14 cellular contexts compared by ENCODE assay signal in the genomic region with DNA sequence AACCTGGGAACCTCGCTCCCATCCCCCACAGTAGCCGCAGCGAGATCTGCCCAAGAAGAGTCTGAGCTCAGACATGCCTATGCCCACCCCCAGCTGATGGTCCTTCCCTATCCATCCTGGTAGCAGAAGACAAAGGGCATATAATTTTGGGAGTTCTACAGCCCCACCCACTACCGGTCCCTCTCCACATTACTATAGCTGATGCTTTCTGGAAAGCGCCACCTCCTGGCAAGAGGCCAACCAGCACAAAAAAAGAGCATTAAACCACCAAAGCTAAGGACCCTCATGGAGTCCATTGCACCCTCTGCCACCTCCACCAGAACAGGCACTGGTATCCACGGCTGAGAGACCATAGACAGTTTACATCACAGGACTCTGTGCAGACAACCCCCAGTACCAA.
DNase-seq lines count a peak whose midpoint lies in the region; ATAC-seq and TF ChIP-seq lines count a peak whose summit lies in the region.
"Had no signal": no experiment of that assay in that cellular context is flagged by ENCODE, and none has a peak within 500 bp of the region (broad histone marks: within the 10 kb centered on the region; RNA-seq: fewer than 3 reads in every experiment).

No MANE protein-coding gene starts in this region.

- H3K18ac ChIP-seq in mesendoderm (ENCODE audit: low read length) = no peak overlapping the region

- H3K4me3 ChIP-seq in HEK293 (ENCODE audit: low read depth, low read length) (no peak overlapping the region), mesendoderm (ENCODE audit: low read length) (no peak overlapping the region), gastrocnemius medialis (no peak overlapping the region)

- no peaks in the 10 kb centered on the region for H3K9me3 ChIP-seq in HEK293 (ENCODE audit: control insufficient read depth, insufficient read depth, low read depth, low read length)
- H3K9me3 ChIP-seq in gastrocnemius medialis = no peaks in the 10 kb centered on the region

- H2BK5ac ChIP-seq in mesendoderm (ENCODE audit: low read length) = no peak overlapping the region

- intact Hi-C loops in gastrocnemius medialis (cut with DNase I; ENCODE audit: low total_unique reads) = no loop called here

- H3K36me3 ChIP-seq in HEK293 (ENCODE audit: control insufficient read depth in 2 of 2, insufficient read depth in 1 of 2, low read length in 2 of 2) = no peaks in the 10 kb centered on the region
- H3K36me3 ChIP-seq in mesendoderm (ENCODE audit: control insufficient read depth, insufficient read depth, low read length) = no peaks in the 10 kb centered on the region
- H3K36me3 ChIP-seq in gastrocnemius medialis = no peaks in the 10 kb centered on the region

- H3K27me3 Mint-ChIP-seq in natural killer cell treated with Interleukin-12 subunit alpha and Interleukin-12 subunit beta and Interleukin-15 and Interleukin-18, amount 100 ng/mL, for 72 hours = peaks cover 40 to 51% of the 10 kb centered on the region in 2 donors

- no peak overlapping the region for H3K56ac ChIP-seq in mesendoderm (ENCODE audit: low read length)

- H3K4me1 Mint-ChIP-seq in natural killer cell treated with Interleukin-12 subunit alpha and Interleukin-12 subunit beta and Interleukin-15 and Interleukin-18, amount 100 ng/mL, for 72 hours (ENCODE audit: low read depth in 2 of 2) = no peaks in the 10 kb centered on the region
- H3K4me1 Mint-ChIP-seq: activated T-helper 17 cell treated with anti-CD3 and anti-CD28 coated beads, Interleukin-2, amount 50 U/mL, for 72 hours; memory B cell had no signal

- no peak overlapping the region for H4K8ac ChIP-seq in mesendoderm (ENCODE audit: low read depth, low read length)

- H3K36me3 Mint-ChIP-seq in natural killer cell treated with Interleukin-12 subunit alpha and Interleukin-12 subunit beta and Interleukin-15 and Interleukin-18, amount 100 ng/mL, for 72 hours = peaks cover 4% of the 10 kb centered on the region
- H3K36me3 Mint-ChIP-seq: memory B cell had no signal

- no peak overlapping the region for H3K4me2 ChIP-seq in mesendoderm (ENCODE audit: low read length)

- H2BK120ac ChIP-seq in mesendoderm (ENCODE audit: low read depth, low read length) = no peak overlapping the region

- no peaks in the 10 kb centered on the region for H3K79me1 ChIP-seq in mesendoderm (ENCODE audit: low read length)

- no peak for TF ChIP-seq POLR2A in gastrocnemius medialis (IDR thresholded peaks at IDR 0.05)

- WGBS in mesendoderm (ENCODE audit: extremely low coverage, insufficient coverage, low lambda C conversion rate) = no CpG with 5 or more reads among the region's 6 CpGs

- H3K9ac ChIP-seq in mesendoderm (ENCODE audit: low read length) = no peak overlapping the region

- in situ Hi-C loops in gastrocnemius medialis (cut with MboI; ENCODE audit: low sequenced_read_pairs in 4 of 4) = no loop called here

- H3K27ac Mint-ChIP-seq in natural killer cell treated with Interleukin-12 subunit alpha and Interleukin-12 subunit beta and Interleukin-15 and Interleukin-18, amount 100 ng/mL, for 72 hours = no peak overlapping the region
- H3K27ac Mint-ChIP-seq: activated T-helper 17 cell treated with anti-CD3 and anti-CD28 coated beads, Interleukin-2, amount 50 U/mL, for 72 hours; memory B cell; T-helper 1 cell treated with Interleukin-12 subunit alpha and Interleukin-12 subunit beta and Interleukin-4 antibody, amounts not matched to agents 30 μg/mL and 1 μg/mL, for 36 hours had no signal

- H2AK5ac ChIP-seq in mesendoderm (ENCODE audit: low read length) = no peak overlapping the region

- CTCF ChIA-PET in HEK293 (lab: Yijun Ruan, JAX) = interaction anchor here (0.6 to 1.6 kb wide), 8 partner anchors 9 to 69 kb away, joined by 3 to 10 read pairs (median 4); no protein-coding TSS in a partner anchor

- no peaks in the 10 kb centered on the region for H3K4me1 ChIP-seq in HEK293 (ENCODE audit: control insufficient read depth, insufficient read depth, low read length)
- no peaks in the 10 kb centered on the region for H3K4me1 ChIP-seq in mesendoderm (ENCODE audit: control insufficient read depth, low read depth, low read length)
- peaks cover 4 to 18% of the 10 kb centered on the region in 2 donors for H3K4me1 ChIP-seq in gastrocnemius medialis

- TF ChIP-seq CTCF in HEK293 (tag by site-specific recombination; IDR thresholded peaks at IDR 0.05) (0 out of 2 replicates have a peak, but pooled peaks have one; percentile 16), gastrocnemius medialis (IDR thresholded peaks at IDR 0.05 in 4 of 5, conservative IDR thresholded peaks at IDR 0.05 in 1 of 5) (no peak)

- H4K5ac ChIP-seq in mesendoderm (ENCODE audit: low read length) = no peak overlapping the region

- peak; percentile 20 for DNase-seq in NCI-H748 (lab: John Stamatoyannopoulos, UW; ENCODE audit: unreplicated experiment)
- DNase-seq in NCI-H748 treated with DMSO at 0.1 percent for 48 hours (lab: John Stamatoyannopoulos, UW) = no peak
- peak; percentile 37 for DNase-seq in UCSD-AML1 (lab: John Stamatoyannopoulos, UW; ENCODE audit: unreplicated experiment)
- peak; percentile 53 for DNase-seq in mesendoderm
- no peak for DNase-seq in natural killer cell treated with Interleukin-12 subunit alpha and Interleukin-12 subunit beta and Interleukin-15 and Interleukin-18, amount 100 ng/mL, for 72 hours (ENCODE audit: low spot score)
- DNase-seq in gastrocnemius medialis = no peak
- DNase-seq: ACHN, cortex of kidney, EL had no signal

- POLR2A ChIA-PET in HEK293 (lab: Yijun Ruan, JAX) = no interaction called here

- H3K23ac ChIP-seq in mesendoderm (ENCODE audit: low read length) = no peak overlapping the region

- H2BK15ac ChIP-seq in mesendoderm (replicated peaks; ENCODE audit: low read depth) = no peak overlapping the region

- H3K27ac ChIP-seq in HEK293 (ENCODE audit: extremely low read depth, low read depth, low read length) = no peak overlapping the region
- no peak overlapping the region for H3K27ac ChIP-seq in mesendoderm (ENCODE audit: low read depth, low read length)
- H3K27ac ChIP-seq in gastrocnemius medialis = no peak overlapping the region

- no peak overlapping the region for H3K4ac ChIP-seq in mesendoderm (ENCODE audit: low read depth, low read length)

- ATAC-seq in GM18858 (IDR thresholded peaks at IDR 0.05; ENCODE audit: unreplicated experiment) (no peak), gastrocnemius medialis (no peak)
- no peak for ATAC-seq in natural killer cell treated with Interleukin-12 subunit alpha and Interleukin-12 subunit beta and Interleukin-15 and Interleukin-18, amount 100 ng/mL, for 72 hours
- ATAC-seq: activated T-helper 17 cell treated with anti-CD3 and anti-CD28 coated beads, Interleukin-2, amount 50 U/mL, for 72 hours had no signal

- no peak overlapping the region for H3K4me3 Mint-ChIP-seq in natural killer cell treated with Interleukin-12 subunit alpha and Interleukin-12 subunit beta and Interleukin-15 and Interleukin-18, amount 100 ng/mL, for 72 hours
- H3K4me3 Mint-ChIP-seq: activated T-helper 17 cell treated with anti-CD3 and anti-CD28 coated beads, Interleukin-2, amount 50 U/mL, for 72 hours; memory B cell; T-helper 1 cell treated with Interleukin-12 subunit alpha and Interleukin-12 subunit beta and Interleukin-4 antibody, amounts not matched to agents 30 μg/mL and 1 μg/mL, for 36 hours had no signal

- H3K79me2 ChIP-seq in mesendoderm (ENCODE audit: control insufficient read depth, insufficient read depth, low read length) = no peaks in the 10 kb centered on the region

- H3K27me3 ChIP-seq in mesendoderm (ENCODE audit: insufficient read depth, low read length, poor library complexity) (no peaks in the 10 kb centered on the region), gastrocnemius medialis (no peaks in the 10 kb centered on the region)

- no peaks in the 10 kb centered on the region for H3K9me3 Mint-ChIP-seq in natural killer cell treated with Interleukin-12 subunit alpha and Interleukin-12 subunit beta and Interleukin-15 and Interleukin-18, amount 100 ng/mL, for 72 hours
- H3K9me3 Mint-ChIP-seq: T-helper 1 cell treated with Interleukin-12 subunit alpha and Interleukin-12 subunit beta and Interleukin-4 antibody, amounts not matched to agents 30 μg/mL and 1 μg/mL, for 36 hours had no signal

TF ChIP-seq in HEK293, 187 proteins besides CTCF, POLR2A, EP300 and RAD21:
- no peak for TF ChIP-seq GFI1B (tag by site-specific recombination; IDR thresholded peaks at IDR 0.05)
- TF ChIP-seq SCRT1 (tag by site-specific recombination; IDR thresholded peaks at IDR 0.05; ENCODE audit: borderline replicate concordance) = no peak
- TF ChIP-seq ZNF2 (tag by site-specific recombination; IDR thresholded peaks at IDR 0.05) = 0 out of 2 replicates have a peak, but pooled peaks have one; percentile 34
- no peak for TF ChIP-seq KLF10 (tag by site-specific recombination; IDR thresholded peaks at IDR 0.05)
- TF ChIP-seq KLF16 (tag by site-specific recombination; IDR thresholded peaks at IDR 0.05) = no peak
- no peak for TF ChIP-seq PRDM1 (tag by site-specific recombination; IDR thresholded peaks at IDR 0.05)

Comparison
In these comparisons a context has a peak if more than half of its experiments do, and no peak if none do; other contexts are left out.
1. DNase-seq: peak in NCI-H748 (single experiment), UCSD-AML1 (single experiment) and mesendoderm (single experiment); none in NCI-H748 treated with DMSO at 0.1 percent for 48 hours (single experiment), natural killer cell treated with Interleukin-12 subunit alpha and Interleukin-12 subunit beta and Interleukin-15 and Interleukin-18, amount 100 ng/mL, for 72 hours (single experiment) and gastrocnemius medialis (0 of 2).